ENCODE assay signal across 16 cellular contexts in genomic region chr2:74036010-74036409, GRCh38. TPM values are rescaled to one million over a fixed set of nuclear protein-coding genes. Genes with fewer than 3 reads are reported as not detected.
DNase-seq lines count a peak whose midpoint lies in the region; ATAC-seq and TF ChIP-seq lines count a peak whose summit lies in the region.
"Had no signal": no experiment of that assay in that cellular context is flagged by ENCODE, and none has a peak within 500 bp of the region (broad histone marks: within the 10 kb centered on the region; RNA-seq: fewer than 3 reads in every experiment).

No MANE protein-coding gene starts in this region.

- H3K36me3 ChIP-seq in OCI-LY1 (ENCODE audit: insufficient read depth, low read length) = no peaks in the 10 kb centered on the region
- H3K36me3 ChIP-seq: SJSA1 had no signal

- no peaks in the 10 kb centered on the region for H3K9me2 ChIP-seq in OCI-LY1 (ENCODE audit: low read depth, low read length)

- no peak overlapping the region for H3K9ac ChIP-seq in OCI-LY1 (ENCODE audit: low read length)

- no peak overlapping the region for H2AFZ ChIP-seq in OCI-LY1 (ENCODE audit: low read length)

- POLR2A ChIA-PET in activated CD8-positive, alpha-beta T cell treated with anti-CD3 and anti-CD28 coated beads for 36 hours (lab: Charles Lee) = interaction anchor here (0.6 to 0.9 kb wide), 2 partner anchors 57 to 162 kb away, joined by 3 read pairs; no protein-coding TSS in a partner anchor
- POLR2A ChIA-PET in activated CD8-positive, alpha-beta T cell treated with anti-CD3 and anti-CD28 coated beads, Interleukin-2, amount 10 ng/mL, durations not matched to agents 7 days and 5 days (lab: Charles Lee) = interaction anchor here (0.6 kb wide), 1 partner anchor 85 kb away, joined by 3 read pairs; no protein-coding TSS in a partner anchor

- peak overlapping the region; percentile 84 for H3K27ac ChIP-seq in OCI-LY1 (ENCODE audit: low read depth, low read length, poor library complexity, severe bottlenecking)
- H3K27ac ChIP-seq: RWPE1, SJSA1 had no signal

- peak overlapping the region; percentile 36 for H3K27ac Mint-ChIP-seq in activated CD8-positive, alpha-beta T cell treated with anti-CD3 and anti-CD28 coated beads for 36 hours
- H3K27ac Mint-ChIP-seq in activated CD8-positive, alpha-beta T cell treated with anti-CD3 and anti-CD28 coated beads, Interleukin-2, amount 10 ng/mL, durations not matched to agents 7 days and 5 days = no peak overlapping the region
- peak overlapping the region; percentile 75 to 94 (median 86) for H3K27ac Mint-ChIP-seq in immature natural killer cell
- H3K27ac Mint-ChIP-seq in stimulated activated memory B cell treated with anti-CD40 and anti-IgM and Interleukin-4, amounts not matched to agents 10 μg/mL and 1 μg/mL and 100 μg/mL, for 72 hours = peak overlapping the region; percentile 85
- no peak overlapping the region for H3K27ac Mint-ChIP-seq in activated T-helper 1 cell treated with anti-CD3 and anti-CD28 coated beads, Interleukin-12 subunit alpha, Interleukin-12 subunit beta, Interleukin-2, Interleukin-4 antibody, amounts not matched to agents 30 ng/mL and 10 ng/mL and 1 ng/mL, durations not matched to agents 14 hours and 24 hours and 36 hours
- H3K27ac Mint-ChIP-seq: HFFc6 had no signal

- CTCF ChIA-PET in activated CD8-positive, alpha-beta T cell treated with anti-CD3 and anti-CD28 coated beads for 36 hours (lab: Charles Lee) = interaction anchor here (0.9 to 1.2 kb wide), 3 partner anchors 10 to 115 kb away, joined by 3 read pairs; no protein-coding TSS in a partner anchor
- CTCF ChIA-PET in activated CD8-positive, alpha-beta T cell treated with anti-CD3 and anti-CD28 coated beads, Interleukin-2, amount 10 ng/mL, durations not matched to agents 7 days and 5 days (lab: Charles Lee) = interaction anchor here (0.9 kb wide), 2 partner anchors 31 to 55 kb away, joined by 3 read pairs; no protein-coding TSS in a partner anchor

- TF ChIP-seq CTCF in activated CD8-positive, alpha-beta T cell treated with anti-CD3 and anti-CD28 coated beads for 36 hours (IDR thresholded peaks at IDR 0.05) = no peak
- no peak for TF ChIP-seq CTCF in OCI-LY1 (IDR thresholded peaks at IDR 0.05; ENCODE audit: low read length)

- peaks cover 65% of the 10 kb centered on the region for H3K4me1 ChIP-seq in OCI-LY1 (ENCODE audit: insufficient read depth, low read length, severe bottlenecking)
- H3K4me1 ChIP-seq: SJSA1 had no signal

- H3K27me3 ChIP-seq in OCI-LY1 (ENCODE audit: insufficient read depth, low read length) = no peaks in the 10 kb centered on the region
- H3K27me3 ChIP-seq: SJSA1 had no signal

- peaks cover 80% of the 10 kb centered on the region for H3K4me1 Mint-ChIP-seq in activated CD8-positive, alpha-beta T cell treated with anti-CD3 and anti-CD28 coated beads for 36 hours (ENCODE audit: low read depth)
- peaks cover 70% of the 10 kb centered on the region for H3K4me1 Mint-ChIP-seq in activated CD8-positive, alpha-beta T cell treated with anti-CD3 and anti-CD28 coated beads, Interleukin-2, amount 10 ng/mL, durations not matched to agents 7 days and 5 days (ENCODE audit: low read depth)
- H3K4me1 Mint-ChIP-seq in immature natural killer cell = peaks cover 97 to 98% of the 10 kb centered on the region in 2 donors
- H3K4me1 Mint-ChIP-seq in stimulated activated memory B cell treated with anti-CD40 and anti-IgM and Interleukin-4, amounts not matched to agents 10 μg/mL and 1 μg/mL and 100 μg/mL, for 72 hours = peaks cover 89% of the 10 kb centered on the region
- peaks cover 70% of the 10 kb centered on the region for H3K4me1 Mint-ChIP-seq in activated T-helper 1 cell treated with anti-CD3 and anti-CD28 coated beads, Interleukin-12 subunit alpha, Interleukin-12 subunit beta, Interleukin-2, Interleukin-4 antibody, amounts not matched to agents 30 ng/mL and 10 ng/mL and 1 ng/mL, durations not matched to agents 14 hours and 24 hours and 36 hours (ENCODE audit: low read depth)

- no peak overlapping the region for H3K4me2 ChIP-seq in OCI-LY1 (ENCODE audit: low read length)

- no peaks in the 10 kb centered on the region for H4K20me1 ChIP-seq in OCI-LY1 (ENCODE audit: insufficient read depth, low read length)

- H3K36me3 Mint-ChIP-seq in activated CD8-positive, alpha-beta T cell treated with anti-CD3 and anti-CD28 coated beads for 36 hours (ENCODE audit: low read depth) = peaks cover 6% of the 10 kb centered on the region
- peaks cover 9% of the 10 kb centered on the region for H3K36me3 Mint-ChIP-seq in activated CD8-positive, alpha-beta T cell treated with anti-CD3 and anti-CD28 coated beads, Interleukin-2, amount 10 ng/mL, durations not matched to agents 7 days and 5 days (ENCODE audit: low read depth)
- H3K36me3 Mint-ChIP-seq in immature natural killer cell = peaks cover 0 to 5% (median 0%) of the 10 kb centered on the region in 3 donors
- H3K36me3 Mint-ChIP-seq in stimulated activated memory B cell treated with anti-CD40 and anti-IgM and Interleukin-4, amounts not matched to agents 10 μg/mL and 1 μg/mL and 100 μg/mL, for 72 hours = peaks cover 11% of the 10 kb centered on the region
- peaks cover 4% of the 10 kb centered on the region for H3K36me3 Mint-ChIP-seq in activated T-helper 1 cell treated with anti-CD3 and anti-CD28 coated beads, Interleukin-12 subunit alpha, Interleukin-12 subunit beta, Interleukin-2, Interleukin-4 antibody, amounts not matched to agents 30 ng/mL and 10 ng/mL and 1 ng/mL, durations not matched to agents 14 hours and 24 hours and 36 hours (ENCODE audit: low read depth)

- no peaks in the 10 kb centered on the region for H3K9me3 ChIP-seq in OCI-LY1 (ENCODE audit: low read length)
- H3K9me3 ChIP-seq: SJSA1 had no signal

- no peaks in the 10 kb centered on the region for H3K27me3 Mint-ChIP-seq in activated CD8-positive, alpha-beta T cell treated with anti-CD3 and anti-CD28 coated beads for 36 hours
- no peaks in the 10 kb centered on the region for H3K27me3 Mint-ChIP-seq in activated CD8-positive, alpha-beta T cell treated with anti-CD3 and anti-CD28 coated beads, Interleukin-2, amount 10 ng/mL, durations not matched to agents 7 days and 5 days (ENCODE audit: low read depth)
- H3K27me3 Mint-ChIP-seq in immature natural killer cell (ENCODE audit: low read depth in 3 of 3) = peaks cover 14 to 32% (median 16%) of the 10 kb centered on the region in 3 donors
- no peaks in the 10 kb centered on the region for H3K27me3 Mint-ChIP-seq in stimulated activated memory B cell treated with anti-CD40 and anti-IgM and Interleukin-4, amounts not matched to agents 10 μg/mL and 1 μg/mL and 100 μg/mL, for 72 hours
- no peaks in the 10 kb centered on the region for H3K27me3 Mint-ChIP-seq in activated T-helper 1 cell treated with anti-CD3 and anti-CD28 coated beads, Interleukin-12 subunit alpha, Interleukin-12 subunit beta, Interleukin-2, Interleukin-4 antibody, amounts not matched to agents 30 ng/mL and 10 ng/mL and 1 ng/mL, durations not matched to agents 14 hours and 24 hours and 36 hours (ENCODE audit: insufficient read depth)

- no peak for ATAC-seq in activated CD8-positive, alpha-beta T cell treated with anti-CD3 and anti-CD28 coated beads for 36 hours
- ATAC-seq in activated CD8-positive, alpha-beta T cell treated with anti-CD3 and anti-CD28 coated beads, Interleukin-2, amount 10 ng/mL, durations not matched to agents 7 days and 5 days = no peak
- ATAC-seq in stimulated activated memory B cell treated with anti-CD40 and anti-IgM and Interleukin-4, amounts not matched to agents 10 μg/mL and 1 μg/mL and 100 μg/mL, for 72 hours = no peak
- ATAC-seq: HepG2 had no signal

- intact Hi-C loops in activated CD8-positive, alpha-beta T cell treated with anti-CD3 and anti-CD28 coated beads for 36 hours (cut with micrococcal nuclease) = no loop called here
- intact Hi-C loops in activated T-helper 1 cell treated with anti-CD3 and anti-CD28 coated beads, Interleukin-12 subunit alpha, Interleukin-12 subunit beta, Interleukin-2, Interleukin-4 antibody, amounts not matched to agents 30 ng/mL and 10 ng/mL and 1 ng/mL, durations not matched to agents 14 hours and 24 hours and 36 hours (cut with micrococcal nuclease) = no loop called here

- DNase-seq in activated CD8-positive, alpha-beta T cell treated with anti-CD3 and anti-CD28 coated beads for 36 hours = no peak
- no peak for DNase-seq in activated CD8-positive, alpha-beta T cell treated with anti-CD3 and anti-CD28 coated beads, Interleukin-2, amount 10 ng/mL, durations not matched to agents 7 days and 5 days
- DNase-seq in immature natural killer cell (no peak), dedifferentiated amniotic fluid mesenchymal stem cell (ENCODE audit: extremely low spot score) (no peak)
- DNase-seq in activated effector memory CD4-positive, alpha-beta T cell treated with Interleukin-2 at 50 U/mL for 16 hours = no peak
- DNase-seq in activated T-helper 1 cell treated with anti-CD3 and anti-CD28 coated beads, Interleukin-12 subunit alpha, Interleukin-12 subunit beta, Interleukin-2, Interleukin-4 antibody, amounts not matched to agents 30 ng/mL and 10 ng/mL and 1 ng/mL, durations not matched to agents 14 hours and 24 hours and 36 hours (ENCODE audit: low spot score) = no peak
- DNase-seq: 8988T, HFFc6, MV-4-11, NCI-H1417 treated with DMSO at 0.1 percent for 48 hours, NCI-H510A treated with DMSO at 0.1 percent for 48 hours had no signal

- H3K4me3 Mint-ChIP-seq in activated CD8-positive, alpha-beta T cell treated with anti-CD3 and anti-CD28 coated beads for 36 hours = no peak overlapping the region
- no peak overlapping the region for H3K4me3 Mint-ChIP-seq in activated CD8-positive, alpha-beta T cell treated with anti-CD3 and anti-CD28 coated beads, Interleukin-2, amount 10 ng/mL, durations not matched to agents 7 days and 5 days
- peak overlapping the region in 3 of 5 donors; percentile 11 to 53 (median 52) for H3K4me3 Mint-ChIP-seq in immature natural killer cell
- no peak overlapping the region for H3K4me3 Mint-ChIP-seq in stimulated activated memory B cell treated with anti-CD40 and anti-IgM and Interleukin-4, amounts not matched to agents 10 μg/mL and 1 μg/mL and 100 μg/mL, for 72 hours
- no peak overlapping the region for H3K4me3 Mint-ChIP-seq in activated T-helper 1 cell treated with anti-CD3 and anti-CD28 coated beads, Interleukin-12 subunit alpha, Interleukin-12 subunit beta, Interleukin-2, Interleukin-4 antibody, amounts not matched to agents 30 ng/mL and 10 ng/mL and 1 ng/mL, durations not matched to agents 14 hours and 24 hours and 36 hours
- H3K4me3 Mint-ChIP-seq: HFFc6 had no signal

- H3F3A ChIP-seq in OCI-LY1 (ENCODE audit: insufficient read depth, low read length) = no peaks in the 10 kb centered on the region

- no peak overlapping the region for H3K4me3 ChIP-seq in OCI-LY1 (ENCODE audit: low read depth, low read length, poor library complexity, severe bottlenecking)
- H3K4me3 ChIP-seq: SJSA1 had no signal

- H3K9me3 Mint-ChIP-seq in activated CD8-positive, alpha-beta T cell treated with anti-CD3 and anti-CD28 coated beads for 36 hours = no peaks in the 10 kb centered on the region
- H3K9me3 Mint-ChIP-seq in activated CD8-positive, alpha-beta T cell treated with anti-CD3 and anti-CD28 coated beads, Interleukin-2, amount 10 ng/mL, durations not matched to agents 7 days and 5 days (ENCODE audit: insufficient read depth) = no peaks in the 10 kb centered on the region
- H3K9me3 Mint-ChIP-seq in immature natural killer cell = no peaks in the 10 kb centered on the region
- H3K9me3 Mint-ChIP-seq in stimulated activated memory B cell treated with anti-CD40 and anti-IgM and Interleukin-4, amounts not matched to agents 10 μg/mL and 1 μg/mL and 100 μg/mL, for 72 hours = no peaks in the 10 kb centered on the region
- H3K9me3 Mint-ChIP-seq in activated T-helper 1 cell treated with anti-CD3 and anti-CD28 coated beads, Interleukin-12 subunit alpha, Interleukin-12 subunit beta, Interleukin-2, Interleukin-4 antibody, amounts not matched to agents 30 ng/mL and 10 ng/mL and 1 ng/mL, durations not matched to agents 14 hours and 24 hours and 36 hours = no peaks in the 10 kb centered on the region
- H3K9me3 Mint-ChIP-seq: HFFc6 had no signal

- peaks cover 4% of the 10 kb centered on the region; the same call in 1 of the 2 replicates for H3K79me2 ChIP-seq in OCI-LY1 (ENCODE audit: insufficient read depth, low read length)

RNA-seq across cellular contexts. Expression of gene TET3, which starts 51.3 kb away (rescaled TPM):
- total RNA-seq in activated CD8-positive, alpha-beta T cell treated with anti-CD3 and anti-CD28 coated beads for 36 hours = 10 to 100 TPM; 15.5 to 16.4 TPM
- total RNA-seq in activated CD8-positive, alpha-beta T cell treated with anti-CD3 and anti-CD28 coated beads, Interleukin-2, amount 10 ng/mL, durations not matched to agents 7 days and 5 days = 10 to 100 TPM; 20.4 to 20.9 TPM
- polyA plus RNA-seq in immature natural killer cell = 1 to 10 TPM in 1 of 3 donors, under 1 TPM in 1, not detected in 1; 0.16 to 1.2 TPM
- total RNA-seq in activated T-helper 1 cell treated with anti-CD3 and anti-CD28 coated beads, Interleukin-12 subunit alpha, Interleukin-12 subunit beta, Interleukin-2, Interleukin-4 antibody, amounts not matched to agents 30 ng/mL and 10 ng/mL and 1 ng/mL, durations not matched to agents 14 hours and 24 hours and 36 hours = 19.2 and 20.5 TPM in 2 replicates

Comparison
In these comparisons a context has a peak if more than half of its experiments do, and no peak if none do; other contexts are left out.
1. H3K27ac Mint-ChIP-seq: peak in activated CD8-positive, alpha-beta T cell treated with anti-CD3 and anti-CD28 coated beads for 36 hours (single experiment), immature natural killer cell (6 of 6) and stimulated activated memory B cell treated with anti-CD40 and anti-IgM and Interleukin-4, amounts not matched to agents 10 μg/mL and 1 μg/mL and 100 μg/mL, for 72 hours (single experiment); none in activated CD8-positive, alpha-beta T cell treated with anti-CD3 and anti-CD28 coated beads, Interleukin-2, amount 10 ng/mL, durations not matched to agents 7 days and 5 days (single experiment) and activated T-helper 1 cell treated with anti-CD3 and anti-CD28 coated beads, Interleukin-12 subunit alpha, Interleukin-12 subunit beta, Interleukin-2, Interleukin-4 antibody, amounts not matched to agents 30 ng/mL and 10 ng/mL and 1 ng/mL, durations not matched to agents 14 hours and 24 hours and 36 hours (single experiment).
2. H3K4me3 Mint-ChIP-seq: peak in immature natural killer cell (3 of 5); none in activated CD8-positive, alpha-beta T cell treated with anti-CD3 and anti-CD28 coated beads for 36 hours (single experiment), activated CD8-positive, alpha-beta T cell treated with anti-CD3 and anti-CD28 coated beads, Interleukin-2, amount 10 ng/mL, durations not matched to agents 7 days and 5 days (single experiment), stimulated activated memory B cell treated with anti-CD40 and anti-IgM and Interleukin-4, amounts not matched to agents 10 μg/mL and 1 μg/mL and 100 μg/mL, for 72 hours (single experiment) and activated T-helper 1 cell treated with anti-CD3 and anti-CD28 coated beads, Interleukin-12 subunit alpha, Interleukin-12 subunit beta, Interleukin-2, Interleukin-4 antibody, amounts not matched to agents 30 ng/mL and 10 ng/mL and 1 ng/mL, durations not matched to agents 14 hours and 24 hours and 36 hours (single experiment).